ENCODE assay signal across 17 cellular contexts in the genomic region with DNA sequence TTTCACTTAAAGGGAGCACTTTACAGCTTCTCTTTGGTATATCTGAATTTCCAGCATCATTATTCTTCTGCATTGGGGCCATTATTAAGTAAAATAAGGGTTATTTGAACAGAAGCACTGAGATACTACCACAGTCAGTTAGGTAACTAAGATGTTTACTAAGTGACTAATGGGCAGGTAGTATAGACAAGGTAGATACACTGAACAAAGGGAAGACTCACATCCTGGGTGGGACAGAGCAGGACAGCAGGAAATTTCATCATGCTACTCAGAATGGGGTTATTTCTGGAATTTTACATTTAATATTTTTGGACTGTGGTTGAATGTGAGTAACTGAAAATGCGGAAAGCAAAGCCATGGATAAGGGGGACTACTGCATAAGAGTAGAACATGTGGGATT.
A peak's percentile ranks its signal among the peaks of the same experiment; 100 is the strongest.
DNase-seq lines count a peak whose midpoint lies in the region; ATAC-seq and TF ChIP-seq lines count a peak whose summit lies in the region.
"Had no signal": no experiment of that assay in that cellular context is flagged by ENCODE, and none has a peak within 500 bp of the region (broad histone marks: within the 10 kb centered on the region; RNA-seq: fewer than 3 reads in every experiment).

No MANE protein-coding gene starts in this region.

- DNase-seq in MCF 10A (ENCODE audit: unreplicated experiment), result peak; percentile 9
- DNase-seq in breast epithelium (ENCODE audit: low spot score in 2 of 2), result no peak
- DNase-seq in RWPE2 (ENCODE audit: low spot score), result no peak
- peak; percentile 45 for DNase-seq in epithelial cell of prostate (ENCODE audit: low read depth, low spot score)
- DNase-seq in NCI-H446 treated with DMSO at 0.1 percent for 48 hours (lab: John Stamatoyannopoulos, UW), result no peak
- DNase-seq in NCI-H82 (lab: John Stamatoyannopoulos, UW), result no peak
- DNase-seq in endodermal cell, result no peak
- no peak for DNase-seq in activated CD8-positive, alpha-beta memory T cell treated with anti-CD3 and anti-CD28 coated beads for 24 hours
- DNase-seq: 8988T; AML-193; CD4-positive, CD25-positive, alpha-beta regulatory T cell; DMS 273 treated with DMSO at 0.1 percent for 48 hours; DMS79 treated with DMSO at 0.1 percent for 48 hours; EL; GOT3 had no signal

- peak; percentile 95 for ATAC-seq in RWPE2 (ENCODE audit: low read depth)

- no peaks in the 10 kb centered on the region for H3K4me1 ChIP-seq in breast epithelium
- peaks cover 50% of the 10 kb centered on the region for H3K4me1 ChIP-seq in RWPE2 (ENCODE audit: insufficient read depth, poor library complexity, severe bottlenecking)
- H3K4me1 ChIP-seq in endodermal cell (ENCODE audit: control insufficient read depth, insufficient read depth, low read length), result peaks cover 2% of the 10 kb centered on the region

- TF ChIP-seq CTCF in MCF 10A (IDR thresholded peaks at IDR 0.05; ENCODE audit: unreplicated experiment), result no peak
- no peak for TF ChIP-seq CTCF in breast epithelium (IDR thresholded peaks at IDR 0.05)
- TF ChIP-seq CTCF in RWPE2 (IDR thresholded peaks at IDR 0.05; ENCODE audit: poor library complexity, severe bottlenecking), result no peak
- no peak for TF ChIP-seq CTCF in endodermal cell (conservative IDR thresholded peaks at IDR 0.05)

- H3K9ac ChIP-seq in endodermal cell (ENCODE audit: extremely low read depth, low read length, poor library complexity, severe bottlenecking), result no peak overlapping the region
- H3K9ac ChIP-seq: BLaER1 had no signal

- WGBS in endodermal cell (ENCODE audit: insufficient coverage in 1 of 2, insufficient read length in 1 of 2), 2 experiments, result 100% methylated on average over 1 of the region's 1 CpG; no CpG with 5 or more reads in 1 of the 2 experiments

- no peaks in the 10 kb centered on the region for H3K36me3 Mint-ChIP-seq in MCF 10A (ENCODE audit: insufficient read depth, unreplicated experiment)
- H3K36me3 Mint-ChIP-seq in endodermal cell (ENCODE audit: low read depth), result no peaks in the 10 kb centered on the region
- H3K36me3 Mint-ChIP-seq: CD4-positive, CD25-positive, alpha-beta regulatory T cell had no signal

- CTCF ChIA-PET in MCF 10A (lab: Yijun Ruan, JAX), result no interaction called here

- no peaks in the 10 kb centered on the region for H3K9me3 Mint-ChIP-seq in MCF 10A (ENCODE audit: unreplicated experiment)
- no peaks in the 10 kb centered on the region for H3K9me3 Mint-ChIP-seq in endodermal cell

- BruUV-seq in MCF 10A (replicated peaks; lab: Mats Ljungman, UMichigan), result no TSS peak

- no peak overlapping the region for H3K4me3 ChIP-seq in breast epithelium
- no peak overlapping the region for H3K4me3 ChIP-seq in RWPE2 (ENCODE audit: severe bottlenecking)
- no peak overlapping the region for H3K4me3 ChIP-seq in endodermal cell (ENCODE audit: low read length)
- H3K4me3 ChIP-seq: BLaER1, HAP-1 had no signal

- TF ChIP-seq POLR2A in breast epithelium (IDR thresholded peaks at IDR 0.05), result no peak

- H3K27ac Mint-ChIP-seq in MCF 10A (ENCODE audit: low read depth, unreplicated experiment) (no peak overlapping the region), endodermal cell (no peak overlapping the region)
- H3K27ac Mint-ChIP-seq: CD4-positive, CD25-positive, alpha-beta regulatory T cell had no signal

- no peak overlapping the region for H3K27ac ChIP-seq in breast epithelium
- peak overlapping the region; percentile 97 for H3K27ac ChIP-seq in RWPE2 (ENCODE audit: poor library complexity, severe bottlenecking)
- peak overlapping the region; percentile 84 for H3K27ac ChIP-seq in epithelial cell of prostate
- H3K27ac ChIP-seq in endodermal cell (ENCODE audit: low read depth, low read length), result no peak overlapping the region
- H3K27ac ChIP-seq: BLaER1 had no signal

- H3K36me3 ChIP-seq in breast epithelium, result no peaks in the 10 kb centered on the region
- H3K36me3 ChIP-seq in RWPE2 (ENCODE audit: low read depth), result no peaks in the 10 kb centered on the region
- H3K36me3 ChIP-seq in endodermal cell (ENCODE audit: control insufficient read depth, insufficient read depth, low read length), result no peaks in the 10 kb centered on the region
- H3K36me3 ChIP-seq: BLaER1, HAP-1 had no signal

- peaks cover 15% of the 10 kb centered on the region for H3K4me1 Mint-ChIP-seq in MCF 10A (ENCODE audit: insufficient read depth, unreplicated experiment)
- H3K4me1 Mint-ChIP-seq in endodermal cell, result peaks cover 11% of the 10 kb centered on the region
- H3K4me1 Mint-ChIP-seq: CD4-positive, CD25-positive, alpha-beta regulatory T cell had no signal

- intact Hi-C loops in MCF 10A (cut with micrococcal nuclease), result no loop called here
- intact Hi-C loops in breast epithelium (cut with DNase I; ENCODE audit: low total_unique reads), result no loop called here

- H3K4me3 Mint-ChIP-seq in MCF 10A (ENCODE audit: unreplicated experiment), result no peak overlapping the region
- H3K4me3 Mint-ChIP-seq in endodermal cell, result no peak overlapping the region
- H3K4me3 Mint-ChIP-seq: CD4-positive, CD25-positive, alpha-beta regulatory T cell had no signal

- H3K27me3 Mint-ChIP-seq in MCF 10A (ENCODE audit: insufficient read depth, unreplicated experiment) (no peaks in the 10 kb centered on the region), endodermal cell (ENCODE audit: insufficient read depth) (no peaks in the 10 kb centered on the region)
- H3K27me3 Mint-ChIP-seq: CD4-positive, CD25-positive, alpha-beta regulatory T cell had no signal

- H3K9me3 ChIP-seq in breast epithelium (no peaks in the 10 kb centered on the region), RWPE2 (ENCODE audit: severe bottlenecking) (no peaks in the 10 kb centered on the region), endodermal cell (ENCODE audit: control insufficient read depth, low read length) (no peaks in the 10 kb centered on the region)
- H3K9me3 ChIP-seq: BLaER1, HAP-1 had no signal

- POLR2A ChIA-PET in MCF 10A (lab: Yijun Ruan, JAX), result no interaction called here

- H3K27me3 ChIP-seq in breast epithelium (no peaks in the 10 kb centered on the region), RWPE2 (ENCODE audit: insufficient read depth, poor library complexity, severe bottlenecking) (no peaks in the 10 kb centered on the region), endodermal cell (ENCODE audit: control insufficient read depth, insufficient read depth, low read length, poor library complexity, severe bottlenecking) (no peaks in the 10 kb centered on the region)
- H3K27me3 ChIP-seq: BLaER1 had no signal

Comparison
In these comparisons a context has a peak if more than half of its experiments do, and no peak if none do; other contexts are left out.
1. DNase-seq: peak in MCF 10A (single experiment) and epithelial cell of prostate (single experiment); none in breast epithelium (0 of 2), RWPE2 (single experiment), NCI-H446 treated with DMSO at 0.1 percent for 48 hours (single experiment), NCI-H82 (single experiment), endodermal cell (single experiment) and activated CD8-positive, alpha-beta memory T cell treated with anti-CD3 and anti-CD28 coated beads for 24 hours (single experiment).
2. H3K27ac ChIP-seq: peak in RWPE2 (single experiment) and epithelial cell of prostate (single experiment); none in breast epithelium (0 of 2) and endodermal cell (single experiment).